12 cellular contexts compared by ENCODE assay signal in the genomic region with DNA sequence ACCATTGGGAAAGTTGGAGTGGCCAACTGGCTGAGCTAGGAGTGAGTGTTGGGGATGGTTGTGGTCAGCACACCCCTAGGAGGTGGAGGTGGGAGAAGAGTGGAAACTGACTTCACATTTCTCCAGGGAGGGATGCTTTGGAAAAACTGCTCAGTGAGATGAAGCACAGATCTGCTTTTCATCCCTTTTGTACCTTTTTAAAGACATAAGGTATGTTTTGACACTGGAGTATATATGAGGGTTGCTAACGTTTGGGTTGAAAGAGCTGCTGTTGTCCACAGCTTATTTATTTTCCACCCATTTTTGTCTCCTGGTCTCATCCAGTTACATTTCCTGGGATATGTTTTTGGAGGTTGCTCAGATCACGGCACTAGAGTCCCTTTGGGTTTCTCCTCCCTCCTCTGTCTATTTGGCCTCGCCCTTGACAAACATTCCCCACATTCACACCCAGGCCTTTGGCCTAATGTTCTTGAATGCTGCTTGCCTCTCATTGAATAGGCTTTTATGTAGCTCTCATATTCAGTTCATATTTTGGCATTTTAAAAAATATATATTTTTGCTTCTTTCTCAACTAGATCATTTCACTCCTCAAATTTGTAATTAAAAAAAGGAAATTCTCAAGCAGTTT. TPM values are rescaled to one million over a fixed set of nuclear protein-coding genes. Genes with fewer than 3 reads are reported as not detected.
A peak's percentile ranks its signal among the peaks of the same experiment; 100 is the strongest.
DNase-seq lines count a peak whose midpoint lies in the region; ATAC-seq and TF ChIP-seq lines count a peak whose summit lies in the region.
"Had no signal": no experiment of that assay in that cellular context is flagged by ENCODE, and none has a peak within 500 bp of the region (broad histone marks: within the 10 kb centered on the region; RNA-seq: fewer than 3 reads in every experiment).

No MANE protein-coding gene starts in this region.

- no peaks in the 10 kb centered on the region for H3K9me3 Mint-ChIP-seq in activated T-cell treated with anti-CD3 and anti-CD28 coated beads, Interleukin-2, amount 50 U/mL, for 24 hours
- no peaks in the 10 kb centered on the region for H3K9me3 Mint-ChIP-seq in activated T-cell treated with anti-CD3 and anti-CD28 coated beads, Interleukin-2, amount 50 U/mL, for 4 hours
- H3K9me3 Mint-ChIP-seq in MCF 10A (ENCODE audit: unreplicated experiment), result no peaks in the 10 kb centered on the region
- H3K9me3 Mint-ChIP-seq: stimulated activated naive CD8-positive, alpha-beta T cell treated with anti-CD3 and anti-CD28 coated beads, Interleukin-15, Interleukin-2, amounts not matched to agents 100 ng/mL and 50 ng/mL, for 24 hours had no signal

- H3K27me3 Mint-ChIP-seq in activated T-cell treated with anti-CD3 and anti-CD28 coated beads, Interleukin-2, amount 50 U/mL, for 24 hours, result no peaks in the 10 kb centered on the region
- no peaks in the 10 kb centered on the region for H3K27me3 Mint-ChIP-seq in activated T-cell treated with anti-CD3 and anti-CD28 coated beads, Interleukin-2, amount 50 U/mL, for 4 hours (ENCODE audit: low read depth)
- no peaks in the 10 kb centered on the region for H3K27me3 Mint-ChIP-seq in MCF 10A (ENCODE audit: insufficient read depth, unreplicated experiment)
- H3K27me3 Mint-ChIP-seq: stimulated activated naive CD8-positive, alpha-beta T cell treated with anti-CD3 and anti-CD28 coated beads, Interleukin-15, Interleukin-2, amounts not matched to agents 100 ng/mL and 50 ng/mL, for 24 hours had no signal

- 36 to 42% methylated on average over 3 of the region's 3 CpGs for WGBS in transverse colon (ENCODE audit: low coverage in 1 of 2), 2 donors

- H3K4me3 ChIP-seq in mucosa of descending colon (no peak overlapping the region), transverse colon (no peak overlapping the region)

- no peak overlapping the region for H3K4me3 Mint-ChIP-seq in activated T-cell treated with anti-CD3 and anti-CD28 coated beads, Interleukin-2, amount 50 U/mL, for 24 hours
- H3K4me3 Mint-ChIP-seq in activated T-cell treated with anti-CD3 and anti-CD28 coated beads, Interleukin-2, amount 50 U/mL, for 4 hours, result no peak overlapping the region
- no peak overlapping the region for H3K4me3 Mint-ChIP-seq in MCF 10A (ENCODE audit: unreplicated experiment)
- H3K4me3 Mint-ChIP-seq: stimulated activated naive CD8-positive, alpha-beta T cell treated with anti-CD3 and anti-CD28 coated beads, Interleukin-15, Interleukin-2, amounts not matched to agents 100 ng/mL and 50 ng/mL, for 24 hours had no signal

- H3K9me3 ChIP-seq in mucosa of descending colon (no peaks in the 10 kb centered on the region), transverse colon (no peaks in the 10 kb centered on the region)

- H3K36me3 ChIP-seq in mucosa of descending colon (ENCODE audit: low read depth), result no peaks in the 10 kb centered on the region
- H3K36me3 ChIP-seq in transverse colon, result no peaks in the 10 kb centered on the region

- H3K4me1 ChIP-seq in mucosa of descending colon (ENCODE audit: low read depth) (peaks cover 44% of the 10 kb centered on the region), transverse colon (peaks cover 11 to 83% (median 59%) of the 10 kb centered on the region in 4 donors)

- H3K4me1 Mint-ChIP-seq in activated T-cell treated with anti-CD3 and anti-CD28 coated beads, Interleukin-2, amount 50 U/mL, for 24 hours (ENCODE audit: low read depth), result peaks cover 85% of the 10 kb centered on the region
- peaks cover 79% of the 10 kb centered on the region for H3K4me1 Mint-ChIP-seq in activated T-cell treated with anti-CD3 and anti-CD28 coated beads, Interleukin-2, amount 50 U/mL, for 4 hours (ENCODE audit: low read depth)
- H3K4me1 Mint-ChIP-seq in MCF 10A (ENCODE audit: insufficient read depth, unreplicated experiment), result peaks cover 57% of the 10 kb centered on the region

- no peak for DNase-seq in activated T-cell treated with anti-CD3 and anti-CD28 coated beads, Interleukin-2, amount 50 U/mL, for 24 hours
- DNase-seq in activated T-cell treated with anti-CD3 and anti-CD28 coated beads, Interleukin-2, amount 50 U/mL, for 4 hours, result no peak
- DNase-seq in MCF 10A (ENCODE audit: unreplicated experiment) (no peak), mucosa of descending colon (peak in 1 of 3 donors; percentile 73), transverse colon (peak; percentile 52), GM13977 (ENCODE audit: low spot score) (no peak)
- DNase-seq: activated T-cell treated with anti-CD3 and anti-CD28 coated beads, Interleukin-2, amount 50 U/mL, for 1 hour; GF-D8; NCI-H1436 had no signal

- no peak for TF ChIP-seq EP300 in transverse colon (IDR thresholded peaks at IDR 0.05; ENCODE audit: low read depth)

- in situ Hi-C loops in transverse colon (cut with MboI; ENCODE audit: low pct_ligation_motif_present in 1 of 4, low pct_unique_long_range_greater_than_20kb in 1 of 4, low sequenced_read_pairs in 3 of 4), result no loop called here
- in situ Hi-C loops in GM13977 (cut with MboI; ENCODE audit: low pct_unique_long_range_greater_than_20kb, low sequenced_read_pairs, unreplicated experiment), result no loop called here

- no peak for TF ChIP-seq CTCF in MCF 10A (IDR thresholded peaks at IDR 0.05; ENCODE audit: unreplicated experiment)
- no peak for TF ChIP-seq CTCF in mucosa of descending colon (IDR thresholded peaks at IDR 0.05)
- no peak for TF ChIP-seq CTCF in transverse colon (IDR thresholded peaks at IDR 0.05)
- no peak for TF ChIP-seq CTCF in GM13977 (IDR thresholded peaks at IDR 0.05; ENCODE audit: extremely low read depth, insufficient read depth, missing control alignments)

- CTCF ChIA-PET in MCF 10A (lab: Yijun Ruan, JAX), result interaction anchor here (1.3 to 1.6 kb wide), 2 partner anchors 16 to 95 kb away, joined by 4 read pairs; no protein-coding TSS in a partner anchor

- intact Hi-C loops in MCF 10A (cut with micrococcal nuclease), result no loop called here
- intact Hi-C loops in mucosa of descending colon (cut with DNase I, micrococcal nuclease), result no loop called here
- intact Hi-C loops in transverse colon (cut with DNase I; ENCODE audit: low total_unique reads), result no loop called here

- TF ChIP-seq POLR2A in transverse colon (IDR thresholded peaks at IDR 0.05), result no peak

- POLR2A ChIA-PET in MCF 10A (lab: Yijun Ruan, JAX), result interaction anchor here (1.0 to 7.6 kb wide), 4 partner anchors 8 to 34 kb away, joined by 3 to 98 read pairs (median 19); a partner anchor contains a TSS

- no peaks in the 10 kb centered on the region for H3K27me3 ChIP-seq in transverse colon

- H3K36me3 Mint-ChIP-seq in activated T-cell treated with anti-CD3 and anti-CD28 coated beads, Interleukin-2, amount 50 U/mL, for 24 hours (ENCODE audit: low read depth), result peaks cover 84% of the 10 kb centered on the region
- H3K36me3 Mint-ChIP-seq in activated T-cell treated with anti-CD3 and anti-CD28 coated beads, Interleukin-2, amount 50 U/mL, for 4 hours (ENCODE audit: insufficient read depth), result peaks cover 51% of the 10 kb centered on the region
- peaks cover 53% of the 10 kb centered on the region for H3K36me3 Mint-ChIP-seq in MCF 10A (ENCODE audit: insufficient read depth, unreplicated experiment)

- no peak for ATAC-seq in activated T-cell treated with anti-CD3 and anti-CD28 coated beads, Interleukin-2, amount 50 U/mL, for 4 hours
- ATAC-seq in mucosa of descending colon, result peak; percentile 84
- no peak for ATAC-seq in HG03135 (IDR thresholded peaks at IDR 0.05; ENCODE audit: unreplicated experiment)
- no peak for ATAC-seq in HG03354 (IDR thresholded peaks at IDR 0.05; ENCODE audit: poor library complexity, severe bottlenecking, unreplicated experiment)

- BruUV-seq in MCF 10A (replicated peaks; lab: Mats Ljungman, UMichigan), result no TSS peak

- peak overlapping the region; percentile 68 for H3K27ac Mint-ChIP-seq in activated T-cell treated with anti-CD3 and anti-CD28 coated beads, Interleukin-2, amount 50 U/mL, for 24 hours
- peak overlapping the region; percentile 86 for H3K27ac Mint-ChIP-seq in MCF 10A (ENCODE audit: low read depth, unreplicated experiment)
- H3K27ac Mint-ChIP-seq: stimulated activated naive CD8-positive, alpha-beta T cell treated with anti-CD3 and anti-CD28 coated beads, Interleukin-15, Interleukin-2, amounts not matched to agents 100 ng/mL and 50 ng/mL, for 24 hours had no signal

- peak overlapping the region; percentile 79 to 87 (median 82) for H3K27ac ChIP-seq in transverse colon

RNA-seq across cellular contexts. Expression of a gene that starts 8.3 kb away (rescaled TPM):
- 100 to 1,000 TPM; 123 to 178 (median 155) TPM for total RNA-seq in activated T-cell treated with anti-CD3 and anti-CD28 coated beads, Interleukin-2, amount 50 U/mL, for 4 hours
- 88.4 and 104 TPM in 2 replicates for total RNA-seq in MCF 10A (2022)
- total RNA-seq in mucosa of descending colon, result 100 to 1,000 TPM; 139 to 254 (median 169) TPM
- total RNA-seq in transverse colon, result 100 to 1,000 TPM; 156 to 252 (median 166) TPM

RNA-seq across cellular contexts. Expression of a gene that starts 40.7 kb away (rescaled TPM):
- 10 to 100 TPM; 16.0 to 20.2 (median 18.4) TPM for total RNA-seq in activated T-cell treated with anti-CD3 and anti-CD28 coated beads, Interleukin-2, amount 50 U/mL, for 4 hours
- total RNA-seq in MCF 10A (2022) (4.0 and 4.3 TPM in 2 replicates), mucosa of descending colon (10 to 100 TPM in 2 of 3 donors, 1 to 10 TPM in 1; 9.2 to 11.6 (median 10.0) TPM), transverse colon (1 to 10 TPM in 2 of 4 donors, not detected in 2; 5.9 to 9.8 TPM)
